In the genomic region with DNA sequence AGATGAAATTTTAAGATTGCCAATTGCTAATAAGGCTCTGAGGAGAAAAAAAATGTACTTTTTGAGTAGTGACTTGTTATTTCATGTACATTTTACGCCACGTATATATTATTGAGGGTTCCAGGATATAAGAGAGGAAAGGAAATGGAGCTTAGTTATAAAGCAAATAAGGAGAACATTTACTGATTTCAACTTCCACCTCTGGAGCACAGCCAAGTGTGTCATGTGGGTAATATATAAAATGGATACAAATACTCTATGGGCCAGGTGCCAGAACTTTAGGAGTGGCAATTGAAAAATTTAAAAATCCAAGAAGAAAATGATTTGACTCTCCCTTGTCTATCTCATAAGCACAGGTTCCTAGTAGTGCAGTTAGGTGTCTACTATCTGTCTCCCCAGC, we compare ENCODE assay signal across 1 cellular context.
TF ChIP-seq lines count a peak whose summit lies in the region.

No MANE protein-coding gene starts in this region.

TF ChIP-seq in endothelial cell of umbilical vein, 7 proteins besides CTCF, POLR2A, EP300 and RAD21:
- TF ChIP-seq, protein P1, sequence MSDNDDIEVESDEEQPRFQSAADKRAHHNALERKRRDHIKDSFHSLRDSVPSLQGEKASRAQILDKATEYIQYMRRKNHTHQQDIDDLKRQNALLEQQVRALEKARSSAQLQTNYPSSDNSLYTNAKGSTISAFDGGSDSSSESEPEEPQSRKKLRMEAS (IDR thresholded peaks at IDR 0.05; ENCODE audit: insufficient read depth, insufficient read length), result no peak
- no peak for TF ChIP-seq GATA2 (IDR thresholded peaks at IDR 0.05; ENCODE audit: insufficient read depth, insufficient read length, low read depth, low read length)
- TF ChIP-seq FOS (IDR thresholded peaks at IDR 0.05; ENCODE audit: borderline replicate concordance, insufficient read depth, low read length), result no peak
- TF ChIP-seq EZH2 (IDR thresholded peaks at IDR 0.05; ENCODE audit: borderline replicate concordance, low read depth, low read length, severe bottlenecking), result no peak
- no peak for TF ChIP-seq MYC (IDR thresholded peaks at IDR 0.05; ENCODE audit: low read depth, low read length)
- no peak for TF ChIP-seq JUN (IDR thresholded peaks at IDR 0.05; ENCODE audit: borderline replicate concordance, insufficient read depth, insufficient read length, low read depth)
- no peak for TF ChIP-seq POLR2AphosphoS5 (IDR thresholded peaks at IDR 0.05; ENCODE audit: insufficient read depth, low read depth, low read length)
